In the genomic region with DNA sequence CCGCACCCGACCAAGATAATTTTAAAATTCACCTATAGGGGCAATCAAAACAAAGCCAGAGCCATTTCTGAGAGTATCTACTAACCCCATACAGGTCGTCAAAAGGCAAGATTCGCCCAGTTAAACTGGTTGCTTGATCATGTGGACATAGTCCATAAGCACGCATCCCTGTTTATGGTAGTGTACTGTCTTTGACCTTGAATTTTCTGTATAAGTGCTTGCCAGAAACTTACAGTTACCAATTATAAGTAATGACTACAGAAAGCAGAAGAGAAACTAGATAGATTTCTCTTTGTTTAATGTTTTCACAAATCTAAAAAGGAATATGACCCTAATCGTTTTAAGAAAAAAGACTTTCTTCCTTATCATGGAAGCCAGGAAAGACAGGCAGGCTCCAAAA, we compare ENCODE assay signal across 27 cellular contexts. TPM values are rescaled to one million over a fixed set of nuclear protein-coding genes. Genes with fewer than 3 reads are reported as not detected.
"Had no signal": no experiment of that assay in that cellular context is flagged by ENCODE, and none has a peak within 500 bp of the region (broad histone marks: within the 10 kb centered on the region; RNA-seq: fewer than 3 reads in every experiment).

No MANE protein-coding gene starts in this region.

- ATAC-seq: activated CD4-positive, alpha-beta T cell treated with anti-CD3 and anti-CD28 coated beads for 36 hours; left lung; natural killer cell treated with Interleukin-12 subunit alpha and Interleukin-12 subunit beta and Interleukin-15 and Interleukin-18, amount 100 ng/mL, for 72 hours; stimulated activated memory B cell treated with anti-CD40 and anti-IgM and Interleukin-4, amounts not matched to agents 10 μg/mL and 1 μg/mL and 100 μg/mL, for 72 hours; upper lobe of right lung had no signal

- H3K27me3 Mint-ChIP-seq: activated CD4-positive, alpha-beta T cell treated with anti-CD3 and anti-CD28 coated beads for 36 hours; activated naive CD8-positive, alpha-beta T cell; natural killer cell treated with Interleukin-12 subunit alpha and Interleukin-12 subunit beta and Interleukin-15 and Interleukin-18, amount 100 ng/mL, for 72 hours; stimulated activated memory B cell treated with anti-CD40 and anti-IgM and Interleukin-4, amounts not matched to agents 10 μg/mL and 1 μg/mL and 100 μg/mL, for 72 hours had no signal

- H3K4me1 Mint-ChIP-seq: activated CD4-positive, alpha-beta T cell treated with anti-CD3 and anti-CD28 coated beads for 36 hours had no signal

- H3K9me3 Mint-ChIP-seq: natural killer cell treated with Interleukin-12 subunit alpha and Interleukin-12 subunit beta and Interleukin-15 and Interleukin-18, amount 100 ng/mL, for 72 hours; stimulated activated memory B cell treated with anti-CD40 and anti-IgM and Interleukin-4, amounts not matched to agents 10 μg/mL and 1 μg/mL and 100 μg/mL, for 72 hours had no signal

- DNase-seq: activated CD4-positive, alpha-beta T cell treated with anti-CD3 and anti-CD28 coated beads for 36 hours; activated CD4-positive, alpha-beta T cell treated with anti-CD3 and anti-CD28 coated beads, Interleukin-2, amount 50 U/mL, for 4 hours; activated CD4-positive, CD25-positive, alpha-beta regulatory T cell; activated CD8-positive, alpha-beta memory T cell treated with anti-CD3 and anti-CD28 coated beads for 24 hours; activated effector memory CD4-positive, alpha-beta T cell treated with Interleukin-2 at 50 U/mL for 16 hours; activated naive CD4-positive, alpha-beta T cell treated with Interleukin-2 at 50 U/mL for 16 hours; anterior cingulate cortex; cerebellar nuclear complex; colonic mucosa; effector CD8-positive, alpha-beta T cell; esophagus squamous epithelium; foreskin melanocyte; left lung; mesendoderm; stimulated activated CD4-positive, alpha-beta T cell treated with anti-CD3 and anti-CD28 coated beads, Interleukin-1b, Interleukin-23, amount 100 ng/mL, for 48 hours; stimulated activated CD4-positive, alpha-beta T cell treated with anti-CD3 and anti-CD28 coated beads, Interleukin-4, amount 100 ng/mL, for 4 hours; stimulated activated CD8-positive, alpha-beta memory T cell treated with anti-CD3 and anti-CD28 coated beads, Interleukin-4, amount 100 ng/mL, for 48 hours; tibial artery; upper lobe of right lung had no signal

- H3K4me3 Mint-ChIP-seq: activated CD4-positive, alpha-beta T cell treated with anti-CD3 and anti-CD28 coated beads for 36 hours; activated naive CD8-positive, alpha-beta T cell; natural killer cell treated with Interleukin-12 subunit alpha and Interleukin-12 subunit beta and Interleukin-15 and Interleukin-18, amount 100 ng/mL, for 72 hours; stimulated activated memory B cell treated with anti-CD40 and anti-IgM and Interleukin-4, amounts not matched to agents 10 μg/mL and 1 μg/mL and 100 μg/mL, for 72 hours had no signal

- H3K36me3 Mint-ChIP-seq: natural killer cell treated with Interleukin-12 subunit alpha and Interleukin-12 subunit beta and Interleukin-15 and Interleukin-18, amount 100 ng/mL, for 72 hours had no signal

- H3K27ac Mint-ChIP-seq: activated CD4-positive, alpha-beta T cell treated with anti-CD3 and anti-CD28 coated beads for 36 hours; activated naive CD8-positive, alpha-beta T cell; natural killer cell treated with Interleukin-12 subunit alpha and Interleukin-12 subunit beta and Interleukin-15 and Interleukin-18, amount 100 ng/mL, for 72 hours; stimulated activated memory B cell treated with anti-CD40 and anti-IgM and Interleukin-4, amounts not matched to agents 10 μg/mL and 1 μg/mL and 100 μg/mL, for 72 hours had no signal

RNA-seq across cellular contexts. Expression of gene RNF183, which starts 56.2 kb away (rescaled TPM):
- total RNA-seq: dermis microvascular lymphatic vessel endothelial cell; glomerular endothelial cell; left lung; mononuclear cell; natural killer cell treated with Interleukin-12 subunit alpha and Interleukin-12 subunit beta and Interleukin-15 and Interleukin-18, amount 100 ng/mL, for 72 hours; pulmonary artery endothelial cell; right atrium auricular region; upper lobe of right lung had no signal
